8 cellular contexts compared by ENCODE assay signal in the genomic region with DNA sequence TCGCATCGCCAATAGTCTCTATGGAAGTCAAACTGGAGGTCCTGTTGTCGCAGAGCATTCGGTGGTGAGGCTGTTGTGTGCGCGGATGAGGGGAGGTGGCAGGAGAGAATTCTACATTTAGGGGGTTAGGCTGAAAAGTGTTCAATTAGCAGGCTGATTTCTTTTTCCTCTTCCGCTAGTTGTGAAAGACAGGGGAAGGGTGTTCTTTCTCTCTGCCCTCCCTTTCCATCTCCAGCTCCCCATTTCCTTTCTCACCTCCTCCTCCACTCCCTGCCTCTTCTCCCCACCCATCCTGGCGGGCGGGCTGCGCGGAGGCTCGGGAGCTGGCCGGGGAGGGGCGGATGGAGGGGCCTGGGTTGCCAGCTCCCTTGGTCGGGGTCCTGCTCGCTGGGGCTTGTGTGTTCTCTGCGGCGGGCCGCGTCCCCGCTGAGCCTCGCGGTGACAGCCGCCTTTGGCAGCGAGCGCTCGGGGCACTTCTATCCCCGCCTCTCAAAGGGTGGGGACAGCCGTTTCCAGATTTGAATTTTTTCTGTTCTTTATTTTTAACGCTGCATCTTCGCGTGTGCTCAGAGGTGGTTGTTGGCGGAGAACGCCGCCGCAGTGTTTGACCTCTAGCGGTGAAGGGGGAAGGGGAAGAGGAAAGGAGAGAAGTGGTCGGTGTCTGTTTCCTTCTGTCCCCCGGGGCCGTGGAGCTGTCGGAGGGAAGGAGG. TPM values are rescaled to one million over a fixed set of nuclear protein-coding genes. Genes with fewer than 3 reads are reported as not detected.
DNase-seq lines count a peak whose midpoint lies in the region; ATAC-seq and TF ChIP-seq lines count a peak whose summit lies in the region.

No MANE protein-coding gene starts in this region.

- TF ChIP-seq CTCF in WERI-Rb-1 (IDR thresholded peaks at IDR 0.05; ENCODE audit: low read depth, low read length) (0 out of 2 replicates have a peak, but pooled peaks have one; percentile 9), upper lobe of right lung (IDR thresholded peaks at IDR 0.05) (no peak)

- DNase-seq in Right ventricle myocardium inferior (ENCODE audit: missing footprints) (no peak), Right ventricle myocardium superior (no peak), WERI-Rb-1 (peak; percentile 43), upper lobe of right lung (no peak), NCI-H2029 (lab: John Stamatoyannopoulos, UW) (no peak)

- ATAC-seq in Right ventricle myocardium inferior (peak; percentile 30), Right ventricle myocardium superior (ENCODE audit: poor library complexity) (no peak), upper lobe of right lung (no peak), GM18519 (IDR thresholded peaks at IDR 0.05; ENCODE audit: low FRiP score, unreplicated experiment) (no peak), HG03342 (IDR thresholded peaks at IDR 0.05; ENCODE audit: unreplicated experiment) (no peak)

- H3K9me3 ChIP-seq in WERI-Rb-1 (ENCODE audit: severe bottlenecking) (no peaks in the 10 kb centered on the region), iPS-20b (ENCODE audit: insufficient read depth, low read depth, low read length) (no peaks in the 10 kb centered on the region), upper lobe of right lung (no peaks in the 10 kb centered on the region)

- peak overlapping the region; percentile 88 for H3K27ac ChIP-seq in WERI-Rb-1
- H3K27ac ChIP-seq in iPS-20b (ENCODE audit: low read length) = peak overlapping the region; percentile 40
- no peak overlapping the region for H3K27ac ChIP-seq in upper lobe of right lung

- H3K4me3 ChIP-seq in WERI-Rb-1 (ENCODE audit: low read depth, low read length) = peak overlapping the region; percentile 63
- peak overlapping the region; percentile 98 for H3K4me3 ChIP-seq in iPS-20b (ENCODE audit: low read length)
- peak overlapping the region; percentile 33 for H3K4me3 ChIP-seq in upper lobe of right lung

- H3K4me1 ChIP-seq in iPS-20b (ENCODE audit: insufficient read depth, low read length) = peaks cover 28% of the 10 kb centered on the region; the same call in 1 of the 2 replicates
- H3K4me1 ChIP-seq in upper lobe of right lung = peaks cover 24% of the 10 kb centered on the region

- peak overlapping the region; percentile 72; the same call in 1 of the 2 replicates for H3K9ac ChIP-seq in iPS-20b (ENCODE audit: low read depth, low read length)

- peaks cover 56% of the 10 kb centered on the region for H3K36me3 ChIP-seq in WERI-Rb-1
- peaks cover 13% of the 10 kb centered on the region for H3K36me3 ChIP-seq in iPS-20b (ENCODE audit: insufficient read depth, low read depth, low read length)
- H3K36me3 ChIP-seq in upper lobe of right lung = no peaks in the 10 kb centered on the region

- H3K27me3 ChIP-seq in WERI-Rb-1 (ENCODE audit: insufficient read depth, low read depth, severe bottlenecking) = no peaks in the 10 kb centered on the region
- H3K27me3 ChIP-seq in iPS-20b (ENCODE audit: insufficient read depth, low read length) = no peaks in the 10 kb centered on the region
- H3K27me3 ChIP-seq in upper lobe of right lung = peaks cover 91% of the 10 kb centered on the region

- intact Hi-C loops in Right ventricle myocardium inferior (cut with DNase I) = loop anchor here (2.0 kb wide), 1 partner anchor 219 kb away; no protein-coding TSS in a partner anchor
- intact Hi-C loops in Right ventricle myocardium superior (cut with DNase I) = no loop called here
- intact Hi-C loops in upper lobe of right lung (cut with DNase I) = no loop called here

RNA-seq across cellular contexts. Expression of a gene that starts 3.6 kb away (rescaled TPM):
- total RNA-seq in Right ventricle myocardium inferior (1.1 TPM), Right ventricle myocardium superior (0.81 TPM), upper lobe of right lung (0.84 TPM)

Comparison
In these comparisons a context has a peak if more than half of its experiments do, and no peak if none do; other contexts are left out.
1. H3K4me3 ChIP-seq: peak in every context shown above with its lines; median percentile 98 in iPS-20b; 63 in WERI-Rb-1; 33 in upper lobe of right lung.